Comparison of ENCODE assay signal across 16 cellular contexts in the genomic region with DNA sequence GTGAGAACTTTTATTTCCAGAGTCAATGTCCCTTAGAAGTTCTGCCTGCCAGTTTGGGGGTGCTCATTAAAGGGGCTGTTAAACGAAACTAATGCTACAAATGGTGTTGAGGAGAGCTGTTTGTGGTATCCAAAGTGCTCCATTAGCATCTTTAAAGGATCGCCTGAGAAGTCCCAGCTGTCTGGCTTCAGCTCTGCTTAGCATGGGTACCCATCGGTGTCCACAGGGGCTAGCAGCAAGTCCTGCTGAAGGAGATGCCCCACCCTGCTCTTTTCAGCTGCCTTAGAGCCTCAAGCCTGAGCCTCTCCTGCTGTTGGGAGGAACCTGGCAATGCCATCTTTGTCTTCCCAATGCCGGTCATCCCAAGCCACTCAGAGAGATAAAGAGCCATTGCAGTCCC.
DNase-seq lines count a peak whose midpoint lies in the region; ATAC-seq lines count a peak whose summit lies in the region.
"Had no signal": no experiment of that assay in that cellular context is flagged by ENCODE, and none has a peak within 500 bp of the region (broad histone marks: within the 10 kb centered on the region; RNA-seq: fewer than 3 reads in every experiment).

No MANE protein-coding gene starts in this region.

- ATAC-seq in stimulated activated memory B cell treated with anti-CD40 and anti-IgM and Interleukin-4, amounts not matched to agents 10 μg/mL and 1 μg/mL and 100 μg/mL, for 72 hours, result no peak
- no peak for ATAC-seq in HG02642 (IDR thresholded peaks at IDR 0.05; ENCODE audit: poor library complexity, unreplicated experiment)

- H3K4me1 ChIP-seq in HUES48 (ENCODE audit: control insufficient read depth, insufficient read depth, low read length) (peaks cover 39% of the 10 kb centered on the region), NT2/D1 (ENCODE audit: insufficient read depth, insufficient read length) (no peaks in the 10 kb centered on the region), iPS-20b (ENCODE audit: insufficient read depth, low read length) (peaks cover 33% of the 10 kb centered on the region; the same call in 1 of the 2 replicates)
- H3K4me1 ChIP-seq: BLaER1 had no signal

- H3K4me3 ChIP-seq in HUES48 (ENCODE audit: low read depth, low read length) (no peak overlapping the region), NT2/D1 (ENCODE audit: insufficient read length, low read depth) (no peak overlapping the region), iPS-20b (ENCODE audit: low read length) (peak overlapping the region; percentile 15; the same call in 1 of the 2 replicates)
- H3K4me3 ChIP-seq: BLaER1 had no signal

- H3K4me3 Mint-ChIP-seq in stimulated activated memory B cell treated with anti-CD40 and anti-IgM and Interleukin-4, amounts not matched to agents 10 μg/mL and 1 μg/mL and 100 μg/mL, for 72 hours, result no peak overlapping the region

- peaks cover 22% of the 10 kb centered on the region for H3K36me3 Mint-ChIP-seq in stimulated activated memory B cell treated with anti-CD40 and anti-IgM and Interleukin-4, amounts not matched to agents 10 μg/mL and 1 μg/mL and 100 μg/mL, for 72 hours

- H3K9me3 Mint-ChIP-seq in stimulated activated memory B cell treated with anti-CD40 and anti-IgM and Interleukin-4, amounts not matched to agents 10 μg/mL and 1 μg/mL and 100 μg/mL, for 72 hours, result no peaks in the 10 kb centered on the region
- H3K9me3 Mint-ChIP-seq: CD8-positive, alpha-beta memory T cell had no signal

- no peaks in the 10 kb centered on the region for H3K9me3 ChIP-seq in HUES48 (ENCODE audit: control insufficient read depth, insufficient read depth, low read length)
- H3K9me3 ChIP-seq in NT2/D1 (ENCODE audit: insufficient read depth, low read length), result no peaks in the 10 kb centered on the region
- no peaks in the 10 kb centered on the region for H3K9me3 ChIP-seq in iPS-20b (ENCODE audit: insufficient read depth, low read depth, low read length)
- H3K9me3 ChIP-seq: BLaER1 had no signal

- H3K9ac ChIP-seq in HUES48 (ENCODE audit: low read depth, low read length), result no peak overlapping the region
- no peak overlapping the region for H3K9ac ChIP-seq in NT2/D1 (ENCODE audit: insufficient read length, low read depth)
- 0 out of 2 replicates have a peak overlapping the region, but pooled peaks have one; percentile 42 for H3K9ac ChIP-seq in iPS-20b (ENCODE audit: low read depth, low read length)
- H3K9ac ChIP-seq: BLaER1 had no signal

- no peaks in the 10 kb centered on the region for H3K27me3 Mint-ChIP-seq in stimulated activated memory B cell treated with anti-CD40 and anti-IgM and Interleukin-4, amounts not matched to agents 10 μg/mL and 1 μg/mL and 100 μg/mL, for 72 hours
- H3K27me3 Mint-ChIP-seq: CD8-positive, alpha-beta memory T cell had no signal

- H3K27ac ChIP-seq in HUES48 (ENCODE audit: low read depth, low read length), result peak overlapping the region; percentile 13
- H3K27ac ChIP-seq in iPS-20b (ENCODE audit: low read length), result no peak overlapping the region
- H3K27ac ChIP-seq: BLaER1 had no signal

- H3K27ac Mint-ChIP-seq in stimulated activated memory B cell treated with anti-CD40 and anti-IgM and Interleukin-4, amounts not matched to agents 10 μg/mL and 1 μg/mL and 100 μg/mL, for 72 hours, result peak overlapping the region; percentile 21

- H3K4me1 Mint-ChIP-seq in stimulated activated memory B cell treated with anti-CD40 and anti-IgM and Interleukin-4, amounts not matched to agents 10 μg/mL and 1 μg/mL and 100 μg/mL, for 72 hours, result peaks cover 58% of the 10 kb centered on the region

- H3K36me3 ChIP-seq in HUES48 (ENCODE audit: control insufficient read depth, insufficient read depth, low read length) (no peaks in the 10 kb centered on the region), NT2/D1 (ENCODE audit: insufficient read depth, insufficient read length, low read length) (peaks cover 3% of the 10 kb centered on the region), iPS-20b (ENCODE audit: insufficient read depth, low read depth, low read length) (no peaks in the 10 kb centered on the region)

- DNase-seq in NT2/D1 (ENCODE audit: low read depth, low spot score), result peak; percentile 51
- DNase-seq in activated T-cell treated with anti-CD3 and anti-CD28 coated beads, Interleukin-2, amount 50 U/mL, for 1 hour, result no peak
- no peak for DNase-seq in activated effector memory CD4-positive, alpha-beta T cell treated with anti-CD3 and anti-CD28 coated beads, Interleukin-2, amount 50 U/mL, for 16 hours
- DNase-seq: CD8-positive, alpha-beta memory T cell; DMS 273 treated with DMSO at 0.1 percent for 48 hours; NCI-H1092; NCI-H1694; NCI-H2107; NCI-H226; NCI-H69; SHP77 treated with DMSO at 0.1 percent for 48 hours had no signal

- H3K27me3 ChIP-seq in HUES48 (ENCODE audit: control insufficient read depth, insufficient read depth, low read length), result no peaks in the 10 kb centered on the region
- no peaks in the 10 kb centered on the region for H3K27me3 ChIP-seq in NT2/D1 (ENCODE audit: insufficient read depth, insufficient read length)
- H3K27me3 ChIP-seq in iPS-20b (ENCODE audit: insufficient read depth, low read length), result no peaks in the 10 kb centered on the region
- H3K27me3 ChIP-seq: BLaER1 had no signal
